In genomic region chr15:59255647-59256380, GRCh38 we compare ENCODE assay signal across 10 cellular contexts. TPM values are rescaled to one million over a fixed set of nuclear protein-coding genes. Genes with fewer than 3 reads are reported as not detected.
DNase-seq lines count a peak whose midpoint lies in the region; ATAC-seq and TF ChIP-seq lines count a peak whose summit lies in the region.
"Had no signal": no experiment of that assay in that cellular context is flagged by ENCODE, and none has a peak within 500 bp of the region (broad histone marks: within the 10 kb centered on the region; RNA-seq: fewer than 3 reads in every experiment).

No MANE protein-coding gene starts in this region.

- H3K9me3 Mint-ChIP-seq in activated naive CD4-positive, alpha-beta T cell treated with anti-CD3 and anti-CD28 coated beads, Interleukin-2, amount 10 ng/mL, durations not matched to agents 7 days and 5 days = no peaks in the 10 kb centered on the region
- H3K9me3 Mint-ChIP-seq in naive thymus-derived CD4-positive, alpha-beta T cell = no peaks in the 10 kb centered on the region

- peak overlapping the region; percentile 54 for H3K27ac Mint-ChIP-seq in activated naive CD4-positive, alpha-beta T cell treated with anti-CD3 and anti-CD28 coated beads, Interleukin-2, amount 10 ng/mL, durations not matched to agents 7 days and 5 days
- peak overlapping the region in 2 of 9 donors; percentile 10 to 35 for H3K27ac Mint-ChIP-seq in naive thymus-derived CD4-positive, alpha-beta T cell

- peaks cover 12% of the 10 kb centered on the region for H3K27me3 Mint-ChIP-seq in activated naive CD4-positive, alpha-beta T cell treated with anti-CD3 and anti-CD28 coated beads, Interleukin-2, amount 10 ng/mL, durations not matched to agents 7 days and 5 days
- no peaks in the 10 kb centered on the region for H3K27me3 Mint-ChIP-seq in naive thymus-derived CD4-positive, alpha-beta T cell

- peaks cover 18% of the 10 kb centered on the region for H3K36me3 Mint-ChIP-seq in activated naive CD4-positive, alpha-beta T cell treated with anti-CD3 and anti-CD28 coated beads, Interleukin-2, amount 10 ng/mL, durations not matched to agents 7 days and 5 days
- H3K36me3 Mint-ChIP-seq in naive thymus-derived CD4-positive, alpha-beta T cell = peaks cover 0 to 37% (median 0%) of the 10 kb centered on the region in 5 donors

- BruUV-seq in IMR-90 (replicated peaks; lab: Mats Ljungman, UMichigan) = no TSS peak

- H2BK20ac ChIP-seq in IMR-90 (ENCODE audit: low read depth, low read length) = no peak overlapping the region

- no peak overlapping the region for H3K4me3 ChIP-seq in IMR-90 (ENCODE audit: insufficient read depth, low read depth, low read length)
- no peak overlapping the region for H3K4me3 ChIP-seq in naive thymus-derived CD4-positive, alpha-beta T cell (ENCODE audit: low read length)

- CTCF ChIA-PET in IMR-90 (lab: Yijun Ruan, JAX) = interaction anchor here (0.8 to 0.9 kb wide), 2 partner anchors 8 to 88 kb away, joined by 3 read pairs; no protein-coding TSS in a partner anchor
- CTCF ChIA-PET in activated naive CD4-positive, alpha-beta T cell treated with anti-CD3 and anti-CD28 coated beads, Interleukin-2, amount 10 ng/mL, durations not matched to agents 7 days and 5 days (lab: Charles Lee) = interaction anchor here (1.1 kb wide), 1 partner anchor 9 kb away, joined by 6 read pairs; no protein-coding TSS in a partner anchor
- CTCF ChIA-PET in naive thymus-derived CD4-positive, alpha-beta T cell (lab: Charles Lee) = no interaction called here
- CTCF ChIA-PET in GM10248 (lab: Yijun Ruan, JAX) = interaction anchor here (1.7 kb wide), 1 partner anchor 9 kb away, joined by 12 read pairs; no protein-coding TSS in a partner anchor

- H2BK120ac ChIP-seq in IMR-90 (ENCODE audit: low read depth, low read length) = no peak overlapping the region

- peaks cover 43% of the 10 kb centered on the region for H3K4me1 Mint-ChIP-seq in activated naive CD4-positive, alpha-beta T cell treated with anti-CD3 and anti-CD28 coated beads, Interleukin-2, amount 10 ng/mL, durations not matched to agents 7 days and 5 days
- H3K4me1 Mint-ChIP-seq in naive thymus-derived CD4-positive, alpha-beta T cell = peaks cover 0 to 44% (median 4%) of the 10 kb centered on the region in 7 donors

- no peak overlapping the region for H3K4ac ChIP-seq in IMR-90 (ENCODE audit: low read depth, low read length)

- TF ChIP-seq CTCF in IMR-90 (conservative IDR thresholded peaks at IDR 0.05; ENCODE audit: low read depth, low read length) (no peak), GM10248 (IDR thresholded peaks at IDR 0.05; ENCODE audit: control extremely low read depth, extremely low read depth, low read depth, missing control alignments) (no peak)

- H3K4me1 ChIP-seq in IMR-90 (ENCODE audit: control insufficient read depth, insufficient read depth, low read length) = no peaks in the 10 kb centered on the region
- H3K4me1 ChIP-seq in naive thymus-derived CD4-positive, alpha-beta T cell (ENCODE audit: control insufficient read depth in 2 of 2, insufficient read depth in 2 of 2, low read length in 2 of 2) = peaks cover 0 to 3% of the 10 kb centered on the region in 2 donors

- no peak overlapping the region for H3K9ac ChIP-seq in IMR-90 (ENCODE audit: low read depth, low read length)

- TF ChIP-seq RAD21 in IMR-90 (IDR thresholded peaks at IDR 0.05; ENCODE audit: low read length) = no peak

- no peaks in the 10 kb centered on the region for H3K27me3 ChIP-seq in IMR-90 (ENCODE audit: control insufficient read depth, insufficient read depth, low read length)
- H3K27me3 ChIP-seq in naive thymus-derived CD4-positive, alpha-beta T cell (ENCODE audit: control insufficient read depth in 2 of 2, insufficient read depth in 2 of 2, low read length in 2 of 2) = no peaks in the 10 kb centered on the region

- H3K4me2 ChIP-seq in IMR-90 (ENCODE audit: low read depth, low read length) = no peak overlapping the region

- H2BK5ac ChIP-seq in IMR-90 (ENCODE audit: low read depth, low read length, poor library complexity, severe bottlenecking) = no peak overlapping the region

- POLR2A ChIA-PET in IMR-90 (lab: Charles Lee; ENCODE audit: unreplicated experiment) (no interaction called here), GM10248 (lab: Yijun Ruan, JAX) (no interaction called here)
- POLR2A ChIA-PET in naive thymus-derived CD4-positive, alpha-beta T cell (lab: Charles Lee) = no interaction called here

- H3K14ac ChIP-seq in IMR-90 (replicated peaks; ENCODE audit: low read depth, low read length) = no peak overlapping the region

- no peaks in the 10 kb centered on the region for H4K20me1 ChIP-seq in IMR-90 (ENCODE audit: insufficient read depth, low read length)

- H3K18ac ChIP-seq in IMR-90 (ENCODE audit: low read depth, low read length) = no peak overlapping the region

- intact Hi-C loops in IMR-90 (cut with micrococcal nuclease) = no loop called here
- intact Hi-C loops in naive thymus-derived CD4-positive, alpha-beta T cell (cut with micrococcal nuclease) = loop anchor here in 1 of 2 donors (1.0 kb wide), 1 partner anchor 18 kb away; no protein-coding TSS in a partner anchor

- no peak overlapping the region for H3K23ac ChIP-seq in IMR-90 (ENCODE audit: low read depth, low read length)

- H3K27ac ChIP-seq in IMR-90 (ENCODE audit: insufficient read depth, low read length) = no peak overlapping the region
- no peak overlapping the region for H3K27ac ChIP-seq in naive thymus-derived CD4-positive, alpha-beta T cell (ENCODE audit: low read depth, low read length)

- DNase-seq in IMR-90 (peak; percentile 5), GM10248 (ENCODE audit: extremely low spot score) (no peak), AG08395 (ENCODE audit: low spot score) (no peak), NCI-H748 treated with DMSO at 0.1 percent for 48 hours (lab: John Stamatoyannopoulos, UW) (no peak)
- peak; percentile 59 for DNase-seq in activated naive CD4-positive, alpha-beta T cell treated with anti-CD3 and anti-CD28 coated beads, Interleukin-2, amount 10 ng/mL, durations not matched to agents 7 days and 5 days
- DNase-seq in naive thymus-derived CD4-positive, alpha-beta T cell = peak in 6 of 9 donors; percentile 0 to 44 (median 6)
- DNase-seq: DMS79 had no signal

- H3K36me3 ChIP-seq in IMR-90 (ENCODE audit: control insufficient read depth, insufficient read depth, low read length) = peaks cover 5% of the 10 kb centered on the region; the same call in 1 of the 2 replicates
- H3K36me3 ChIP-seq in naive thymus-derived CD4-positive, alpha-beta T cell (ENCODE audit: control insufficient read depth in 2 of 3, insufficient read depth in 3 of 3, low read length in 3 of 3) = no peaks in the 10 kb centered on the region

- H2AK9ac ChIP-seq in IMR-90 (replicated peaks; ENCODE audit: low read depth, low read length, poor library complexity) = no peak overlapping the region

- H4K5ac ChIP-seq in IMR-90 (ENCODE audit: low read depth, low read length) = no peak overlapping the region

- H3K9me1 ChIP-seq in IMR-90 (ENCODE audit: insufficient read depth, low read length) = 0 out of 2 replicates have a peak, but pooled peaks cover 3% of the 10 kb centered on the region

- no peaks in the 10 kb centered on the region for H3K9me3 ChIP-seq in IMR-90 (ENCODE audit: control insufficient read depth, insufficient read depth, low read length)
- H3K9me3 ChIP-seq in naive thymus-derived CD4-positive, alpha-beta T cell (ENCODE audit: control insufficient read depth in 2 of 3, low read length in 3 of 3) = no peaks in the 10 kb centered on the region

- 80% methylated on average over 1 of the region's 7 CpGs; no CpG with 5 or more reads in 1 of the 2 experiments for WGBS in IMR-90 (ENCODE audit: extremely low coverage in 2 of 2, insufficient read length in 1 of 2), 2 experiments

- peaks cover 7 to 8% of the 10 kb centered on the region in 2 experiments; a peak in 2 of 4 replicates for H3K79me1 ChIP-seq in IMR-90 (ENCODE audit: low read depth in 1 of 2, low read length in 2 of 2)

- H3K56ac ChIP-seq in IMR-90 (ENCODE audit: extremely low read depth, insufficient read depth, low read length) = no peak overlapping the region

- in situ Hi-C loops in IMR-90 (cut with MboI; ENCODE audit: low sequenced_read_pairs) = no loop called here

- TF ChIP-seq POLR2A in IMR-90 (IDR thresholded peaks at IDR 0.05; ENCODE audit: low read depth, low read length) = no peak

- no peak overlapping the region for H3K4me3 Mint-ChIP-seq in activated naive CD4-positive, alpha-beta T cell treated with anti-CD3 and anti-CD28 coated beads, Interleukin-2, amount 10 ng/mL, durations not matched to agents 7 days and 5 days
- H3K4me3 Mint-ChIP-seq in naive thymus-derived CD4-positive, alpha-beta T cell = peak overlapping the region in 1 of 10 donors; percentile 44

- no peak overlapping the region for H2BK15ac ChIP-seq in IMR-90 (ENCODE audit: low read depth, low read length)

- ATAC-seq in GM18907 (IDR thresholded peaks at IDR 0.05; ENCODE audit: unreplicated experiment) = peak; percentile 43
- ATAC-seq in IMR-90 (ENCODE audit: low read depth) = no peak; the same call in 1 of the 2 replicates
- peak; percentile 79 for ATAC-seq in naive thymus-derived CD4-positive, alpha-beta T cell

- no peak overlapping the region for H4K8ac ChIP-seq in IMR-90 (ENCODE audit: low read depth in 2 of 2, low read length in 2 of 2)

- H2AFZ ChIP-seq in IMR-90 (replicated peaks; ENCODE audit: low read length, poor library complexity) = no peak overlapping the region

- dilution Hi-C loops in IMR-90 (cut with HindIII; ENCODE audit: low sequenced_read_pairs, unreplicated experiment) = no loop called here

- no peak overlapping the region for H4K91ac ChIP-seq in IMR-90 (ENCODE audit: insufficient read depth, low read depth, low read length)

- no peak overlapping the region for H2AK5ac ChIP-seq in IMR-90 (ENCODE audit: low read depth, low read length)

TF ChIP-seq in IMR-90, 13 proteins besides CTCF, POLR2A, EP300 and RAD21:
- TF ChIP-seq MAFK (IDR thresholded peaks at IDR 0.05; ENCODE audit: low read depth, low read length) (no peak), CEBPB (IDR thresholded peaks at IDR 0.05; ENCODE audit: low read depth, low read length) (peak; percentile 57; the same call in 1 of the 2 replicates)

RNA-seq across cellular contexts. Expression of gene LDHAL6B, which starts 49.2 kb away (rescaled TPM):
- not detected in 2 replicates for total RNA-seq in IMR-90 (2012; rRNA removed)
- not detected in 2 replicates for polyA plus RNA-seq in IMR-90 (2012; rRNA removed)
- polyA plus RNA-seq in IMR-90 (2012; cell fraction: cytosol; rRNA removed) = not detected in 2 replicates
- not detected in 2 replicates for polyA plus RNA-seq in IMR-90 (2012; cell fraction: nucleus; rRNA removed; ENCODE audit: low replicate concordance)
- total RNA-seq in naive thymus-derived CD4-positive, alpha-beta T cell = not detected
- polyA plus RNA-seq in naive thymus-derived CD4-positive, alpha-beta T cell = not detected
- total RNA-seq: osteoblast; T-helper 1 cell treated with Interleukin-12 subunit alpha and Interleukin-12 subunit beta and Interleukin-4 antibody, amounts not matched to agents 30 ng/mL and 1 ng/mL, for 36 hours had no signal

Comparison
In these comparisons a context has a peak if more than half of its experiments do, and no peak if none do; other contexts are left out.
1. DNase-seq: peak in IMR-90 (single experiment), activated naive CD4-positive, alpha-beta T cell treated with anti-CD3 and anti-CD28 coated beads, Interleukin-2, amount 10 ng/mL, durations not matched to agents 7 days and 5 days (single experiment) and naive thymus-derived CD4-positive, alpha-beta T cell (6 of 9); none in GM10248 (single experiment), AG08395 (single experiment) and NCI-H748 treated with DMSO at 0.1 percent for 48 hours (single experiment).